In the genomic region with DNA sequence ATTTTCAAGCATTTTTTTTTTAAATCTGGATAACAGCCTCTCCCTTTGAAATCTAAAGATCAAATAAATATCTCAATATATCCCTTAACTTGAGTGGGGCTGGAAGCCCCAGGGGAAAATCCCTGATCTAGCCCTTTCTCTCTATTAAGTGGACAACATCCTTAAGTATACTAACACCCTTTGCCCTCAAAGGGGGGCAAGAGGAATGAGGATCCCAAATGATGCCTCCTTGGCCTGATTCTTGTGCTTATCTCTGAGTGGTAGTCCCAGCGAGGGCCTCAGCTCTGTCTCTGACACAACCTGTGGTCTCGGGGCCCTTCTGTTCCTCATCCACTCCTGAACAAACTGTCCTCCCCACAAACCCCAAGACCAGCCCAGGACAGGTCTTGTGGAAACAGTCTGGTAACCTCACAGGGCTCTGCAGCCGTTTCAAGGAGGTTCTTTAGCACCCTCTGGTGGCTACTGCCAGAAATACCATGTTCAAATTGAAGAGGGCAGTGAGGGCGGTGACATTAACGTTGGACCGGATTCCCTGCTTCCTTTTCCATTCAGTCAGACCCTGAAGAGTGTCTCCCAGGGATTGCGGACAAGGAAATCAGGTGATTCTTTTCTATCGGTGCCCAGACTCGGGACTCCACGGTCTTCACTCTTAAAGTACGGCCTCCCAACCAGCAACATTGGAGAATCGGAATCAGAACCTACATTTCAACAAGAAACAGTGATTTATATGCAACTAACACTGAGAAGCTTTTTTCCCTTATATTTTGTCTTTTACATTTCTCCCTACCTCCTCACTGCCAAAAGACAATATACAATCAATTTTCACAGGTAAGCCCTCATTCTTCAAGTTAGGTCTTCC, we compare ENCODE assay signal across 9 cellular contexts. TPM values are rescaled to one million over a fixed set of nuclear protein-coding genes. Genes with fewer than 3 reads are reported as not detected.
DNase-seq lines count a peak whose midpoint lies in the region; ATAC-seq lines count a peak whose summit lies in the region.
"Had no signal": no experiment of that assay in that cellular context is flagged by ENCODE, and none has a peak within 500 bp of the region (broad histone marks: within the 10 kb centered on the region; RNA-seq: fewer than 3 reads in every experiment).

No MANE protein-coding gene starts in this region.

- POLR2A ChIA-PET in CD4-positive, alpha-beta memory T cell (lab: Charles Lee; ENCODE audit: partially characterized antibody): no interaction called here

- intact Hi-C loops in CD4-positive, alpha-beta memory T cell (cut with micrococcal nuclease): loop anchor here (1.0 kb wide), 2 partner anchors 233 to 378 kb away; no protein-coding TSS in a partner anchor

- H3K27me3 ChIP-seq in CD4-positive, alpha-beta memory T cell (ENCODE audit: insufficient read depth, low read length): no peaks in the 10 kb centered on the region

- H3K27ac Mint-ChIP-seq in CD4-positive, alpha-beta memory T cell: no peak overlapping the region

- DNase-seq in CD4-positive, alpha-beta memory T cell: peak; percentile 37 to 58 (median 45)
- peak; percentile 44 for DNase-seq in NCI-H748 treated with DMSO at 0.1 percent for 48 hours (lab: John Stamatoyannopoulos, UW)
- peak; percentile 40 to 46 for DNase-seq in activated CD4-positive, alpha-beta T cell treated with anti-CD3 and anti-CD28 coated beads, Interleukin-2, amount 50 U/mL, for 4 hours
- peak; percentile 79 for DNase-seq in ecto neural progenitor cell (ENCODE audit: low spot score)
- peak; percentile 88 for DNase-seq in medulla oblongata (ENCODE audit: extremely low spot score)
- DNase-seq in stimulated activated CD8-positive, alpha-beta memory T cell treated with anti-CD3 and anti-CD28 coated beads, Interleukin-2, amount 100 ng/mL, for 48 hours (ENCODE audit: low read depth in 2 of 2): peak; percentile 22 to 31

- H3K27me3 Mint-ChIP-seq in CD4-positive, alpha-beta memory T cell: peaks cover 2 to 15% of the 10 kb centered on the region in 2 donors

- peak overlapping the region in 1 of 8 donors; percentile 45 for H3K4me3 Mint-ChIP-seq in CD4-positive, alpha-beta memory T cell

- no peaks in the 10 kb centered on the region for H3K9me3 ChIP-seq in CD4-positive, alpha-beta memory T cell (ENCODE audit: control insufficient read depth in 1 of 2, low read length in 2 of 2)

- peaks cover 3% of the 10 kb centered on the region for H3K4me1 ChIP-seq in CD4-positive, alpha-beta memory T cell (ENCODE audit: insufficient read depth, low read length)

- ATAC-seq in GM19397 (IDR thresholded peaks at IDR 0.05; ENCODE audit: unreplicated experiment) (peak; percentile 88), HG03457 (IDR thresholded peaks at IDR 0.05; ENCODE audit: unreplicated experiment) (peak; percentile 79)

- no peaks in the 10 kb centered on the region for H3K36me3 Mint-ChIP-seq in CD4-positive, alpha-beta memory T cell

- no peak overlapping the region for H3K27ac ChIP-seq in CD4-positive, alpha-beta memory T cell (ENCODE audit: low read depth, low read length)

- H3K4me1 Mint-ChIP-seq in CD4-positive, alpha-beta memory T cell: peaks cover 5 to 9% (median 6%) of the 10 kb centered on the region in 4 donors

- no peaks in the 10 kb centered on the region for H3K36me3 ChIP-seq in CD4-positive, alpha-beta memory T cell (ENCODE audit: insufficient read depth, low read length)

- no peaks in the 10 kb centered on the region for H3K9me3 Mint-ChIP-seq in CD4-positive, alpha-beta memory T cell

- CTCF ChIA-PET in CD4-positive, alpha-beta memory T cell (lab: Charles Lee; ENCODE audit: partially characterized antibody): interaction anchor here (0.8 to 2.6 kb wide), 13 partner anchors 9 to 1187 kb away, joined by 3 to 13 read pairs (median 6); partner anchors contain the start of gene CXCL13

- no peak overlapping the region for H3K4me3 ChIP-seq in CD4-positive, alpha-beta memory T cell (ENCODE audit: low read length in 2 of 2)

RNA-seq across cellular contexts. Expression of gene CXCL13, which starts 13.0 kb away (rescaled TPM):
- not detected for total RNA-seq in CD4-positive, alpha-beta memory T cell
- under 1 TPM in 1 of 2 donors, not detected in 1; 0.60 TPM for polyA plus RNA-seq in CD4-positive, alpha-beta memory T cell
- total RNA-seq: T-helper 1 cell treated with Interleukin-12 subunit alpha and Interleukin-12 subunit beta and Interleukin-4 antibody, amounts not matched to agents 30 ng/mL and 1 ng/mL, for 36 hours had no signal

Comparison
In these comparisons a context has a peak if more than half of its experiments do, and no peak if none do; other contexts are left out.
1. DNase-seq: peak in every context shown above with its lines; median percentile 88 in medulla oblongata; 79 in ecto neural progenitor cell; 45 in CD4-positive, alpha-beta memory T cell; 44 in NCI-H748 treated with DMSO at 0.1 percent for 48 hours; 43 in activated CD4-positive, alpha-beta T cell treated with anti-CD3 and anti-CD28 coated beads, Interleukin-2, amount 50 U/mL, for 4 hours; 26 in stimulated activated CD8-positive, alpha-beta memory T cell treated with anti-CD3 and anti-CD28 coated beads, Interleukin-2, amount 100 ng/mL, for 48 hours.